In genomic region chr19:44260695-44261446, GRCh38 we compare ENCODE assay signal across 11 cellular contexts. TPM values are rescaled to one million over a fixed set of nuclear protein-coding genes. Genes with fewer than 3 reads are reported as not detected.
A peak's percentile ranks its signal among the peaks of the same experiment; 100 is the strongest.
DNase-seq lines count a peak whose midpoint lies in the region; ATAC-seq and TF ChIP-seq lines count a peak whose summit lies in the region.
"Had no signal": no experiment of that assay in that cellular context is flagged by ENCODE, and none has a peak within 500 bp of the region (broad histone marks: within the 10 kb centered on the region; RNA-seq: fewer than 3 reads in every experiment).

No MANE protein-coding gene starts in this region.

- TF ChIP-seq CTCF in sigmoid colon (IDR thresholded peaks at IDR 0.05), result no peak

- no peak for TF ChIP-seq EP300 in sigmoid colon (IDR thresholded peaks at IDR 0.05)

- DNase-seq in DMS53 (lab: John Stamatoyannopoulos, UW) (peak; percentile 39), DMS53 treated with DMSO at 0.1 percent for 48 hours (lab: John Stamatoyannopoulos, UW; ENCODE audit: unreplicated experiment) (no peak), RKO (ENCODE audit: low spot score) (peak; percentile 12), fibroblast of the conjunctiva (ENCODE audit: low read depth) (peak; percentile 14), sigmoid colon (no peak), occipital lobe (lab: John Stamatoyannopoulos, UW) (no peak)
- no peak for DNase-seq in stimulated activated CD4-positive, alpha-beta T cell treated with anti-CD3 and anti-CD28 coated beads, Interleukin-4, amount 100 ng/mL, for 1 hour
- DNase-seq: 8988T, NCI-H2081, SHP77 had no signal

- peaks cover 0 to 6% (median 0%) of the 10 kb centered on the region in 4 donors for H3K4me1 ChIP-seq in sigmoid colon

- no peak for ATAC-seq in GM21825 (IDR thresholded peaks at IDR 0.05; ENCODE audit: unreplicated experiment)

- peak overlapping the region in 3 of 4 donors; percentile 77 to 82 (median 80) for H3K27ac ChIP-seq in sigmoid colon

- intact Hi-C loops in sigmoid colon (cut with DNase I), result no loop called here

- peaks cover 0 to 2% (median 0%) of the 10 kb centered on the region in 4 donors for H3K36me3 ChIP-seq in sigmoid colon

- peak overlapping the region in 3 of 4 donors; percentile 51 to 54 (median 53) for H3K4me3 ChIP-seq in sigmoid colon

- TF ChIP-seq POLR2A in sigmoid colon (IDR thresholded peaks at IDR 0.05), result no peak

- WGBS in sigmoid colon, 2 donors, result 70 to 72% methylated on average over 6 of the region's 6 CpGs

- H3K9me3 ChIP-seq in sigmoid colon, result peaks cover 0 to 12% (median 4%) of the 10 kb centered on the region in 4 donors

- no peaks in the 10 kb centered on the region for H3K27me3 ChIP-seq in sigmoid colon

RNA-seq across cellular contexts. Expression of gene ZNF233, which starts 1.2 kb away (rescaled TPM):
- total RNA-seq in sigmoid colon (1 to 10 TPM; 2.8 to 7.5 (median 3.5) TPM), occipital lobe (13.1 TPM)
- polyA plus RNA-seq in sigmoid colon, result 1 to 10 TPM in 1 of 3 donors, under 1 TPM in 2; 0.46 to 1.2 (median 0.60) TPM

RNA-seq across cellular contexts. Expression of gene ZNF235, which starts 44.0 kb away (rescaled TPM):
- total RNA-seq in sigmoid colon (10 to 100 TPM in 2 of 4 donors, 1 to 10 TPM in 2; 5.8 to 12.7 (median 9.0) TPM), occipital lobe (19.0 TPM)
- polyA plus RNA-seq in sigmoid colon, result 1 to 10 TPM; 1.2 to 2.9 (median 1.8) TPM

RNA-seq across cellular contexts. Expression of gene ZNF227, which starts 48.5 kb away (rescaled TPM):
- 10 to 100 TPM; 10.9 to 15.0 (median 14.3) TPM for total RNA-seq in sigmoid colon
- 1 to 10 TPM; 2.5 to 7.4 (median 4.2) TPM for polyA plus RNA-seq in sigmoid colon
- 45.5 TPM for total RNA-seq in occipital lobe

Comparison
In these comparisons a context has a peak if more than half of its experiments do, and no peak if none do; other contexts are left out.
1. DNase-seq: peak in DMS53 (single experiment), RKO (single experiment) and fibroblast of the conjunctiva (single experiment); none in DMS53 treated with DMSO at 0.1 percent for 48 hours (single experiment), sigmoid colon (single experiment), occipital lobe (single experiment) and stimulated activated CD4-positive, alpha-beta T cell treated with anti-CD3 and anti-CD28 coated beads, Interleukin-4, amount 100 ng/mL, for 1 hour (single experiment).